In the genomic region with DNA sequence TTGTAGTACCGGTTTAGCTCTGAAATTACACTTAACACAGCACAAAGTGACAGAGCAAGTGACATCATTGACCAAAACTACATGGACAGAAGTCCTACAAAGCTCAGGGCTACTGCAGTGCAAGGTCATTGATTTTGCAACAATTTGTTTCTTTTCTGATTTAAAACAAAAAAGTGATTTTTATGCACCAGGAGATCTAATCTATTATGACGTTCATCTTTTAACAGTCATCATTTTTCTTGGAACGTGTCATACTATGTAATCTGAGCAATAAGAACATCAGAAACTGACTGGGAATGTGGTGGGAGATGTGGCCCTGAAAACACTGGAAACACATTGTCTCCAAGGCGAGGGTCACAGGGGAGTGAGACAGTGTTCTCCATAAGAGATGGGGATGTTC, we compare ENCODE assay signal across 15 cellular contexts.
"Had no signal": no experiment of that assay in that cellular context is flagged by ENCODE, and none has a peak within 500 bp of the region (broad histone marks: within the 10 kb centered on the region; RNA-seq: fewer than 3 reads in every experiment).

No MANE protein-coding gene starts in this region.

- H3K27me3 ChIP-seq: ascending aorta had no signal

- H2AFZ ChIP-seq: parathyroid adenoma had no signal

- H3K27ac ChIP-seq: ascending aorta, coronary artery, lower lobe of right lung, parathyroid adenoma had no signal

- H3K27me3 Mint-ChIP-seq: activated naive CD8-positive, alpha-beta T cell; activated T-cell treated with anti-CD3 and anti-CD28 coated beads, Interleukin-2, amount 50 U/mL, for 24 hours had no signal

- ATAC-seq: activated CD8-positive, alpha-beta memory T cell treated with anti-CD3 and anti-CD28 coated beads, Interleukin-2, amount 10 ng/mL, durations not matched to agents 7 days and 5 days; lower lobe of right lung; stimulated activated memory B cell treated with anti-CD40 and anti-IgM and Interleukin-4, amounts not matched to agents 10 μg/mL and 1 μg/mL and 100 μg/mL, for 72 hours had no signal

- H3K9me3 Mint-ChIP-seq: activated T-cell treated with anti-CD3 and anti-CD28 coated beads, Interleukin-2, amount 50 U/mL, for 24 hours; mesothelial cell of epicardium; stimulated activated memory B cell treated with anti-CD40 and anti-IgM and Interleukin-4, amounts not matched to agents 10 μg/mL and 1 μg/mL and 100 μg/mL, for 72 hours had no signal

- H3K4me2 ChIP-seq: smooth muscle cell had no signal

- H3K4me1 Mint-ChIP-seq: mesothelial cell of epicardium; stimulated activated memory B cell treated with anti-CD40 and anti-IgM and Interleukin-4, amounts not matched to agents 10 μg/mL and 1 μg/mL and 100 μg/mL, for 72 hours had no signal

- H3K36me3 Mint-ChIP-seq: activated CD8-positive, alpha-beta memory T cell treated with anti-CD3 and anti-CD28 coated beads, Interleukin-2, amount 10 ng/mL, durations not matched to agents 7 days and 5 days; activated naive CD8-positive, alpha-beta T cell; mesothelial cell of epicardium; stimulated activated memory B cell treated with anti-CD40 and anti-IgM and Interleukin-4, amounts not matched to agents 10 μg/mL and 1 μg/mL and 100 μg/mL, for 72 hours had no signal

- H3K36me3 ChIP-seq: ascending aorta, lower lobe of right lung had no signal

- DNase-seq: activated CD4-positive, alpha-beta T cell treated with anti-CD3 and anti-CD28 coated beads for 1 hour; activated CD4-positive, alpha-beta T cell treated with anti-CD3 and anti-CD28 coated beads, Interleukin-2, amount 50 U/mL, for 48 hours; activated CD8-positive, alpha-beta memory T cell treated with anti-CD3 and anti-CD28 coated beads, Interleukin-2, amount 10 ng/mL, durations not matched to agents 7 days and 5 days; activated effector memory CD4-positive, alpha-beta T cell treated with anti-CD3 and anti-CD28 coated beads, Interleukin-2, amount 50 U/mL, for 16 hours; activated T-cell treated with anti-CD3 and anti-CD28 coated beads, Interleukin-2, amount 50 U/mL, for 24 hours; caudate nucleus; effector CD4-positive, alpha-beta T cell; lower lobe of right lung had no signal

- H3K27ac Mint-ChIP-seq: activated CD8-positive, alpha-beta memory T cell treated with anti-CD3 and anti-CD28 coated beads, Interleukin-2, amount 10 ng/mL, durations not matched to agents 7 days and 5 days; activated naive CD8-positive, alpha-beta T cell; activated T-cell treated with anti-CD3 and anti-CD28 coated beads, Interleukin-2, amount 50 U/mL, for 24 hours; mesothelial cell of epicardium; stimulated activated memory B cell treated with anti-CD40 and anti-IgM and Interleukin-4, amounts not matched to agents 10 μg/mL and 1 μg/mL and 100 μg/mL, for 72 hours had no signal

- H3K9ac ChIP-seq: parathyroid adenoma had no signal

- H3K4me3 Mint-ChIP-seq: activated CD8-positive, alpha-beta memory T cell treated with anti-CD3 and anti-CD28 coated beads, Interleukin-2, amount 10 ng/mL, durations not matched to agents 7 days and 5 days; activated naive CD8-positive, alpha-beta T cell; activated T-cell treated with anti-CD3 and anti-CD28 coated beads, Interleukin-2, amount 50 U/mL, for 24 hours; mesothelial cell of epicardium; stimulated activated memory B cell treated with anti-CD40 and anti-IgM and Interleukin-4, amounts not matched to agents 10 μg/mL and 1 μg/mL and 100 μg/mL, for 72 hours had no signal

- H3K4me1 ChIP-seq: ascending aorta, lower lobe of right lung, parathyroid adenoma had no signal

- H3K4me3 ChIP-seq: ascending aorta, coronary artery, lower lobe of right lung, smooth muscle cell had no signal

- H3K79me2 ChIP-seq: parathyroid adenoma had no signal

- H3K9me3 ChIP-seq: ascending aorta, lower lobe of right lung had no signal
